Comparison of ENCODE assay signal across 9 cellular contexts in the genomic region with DNA sequence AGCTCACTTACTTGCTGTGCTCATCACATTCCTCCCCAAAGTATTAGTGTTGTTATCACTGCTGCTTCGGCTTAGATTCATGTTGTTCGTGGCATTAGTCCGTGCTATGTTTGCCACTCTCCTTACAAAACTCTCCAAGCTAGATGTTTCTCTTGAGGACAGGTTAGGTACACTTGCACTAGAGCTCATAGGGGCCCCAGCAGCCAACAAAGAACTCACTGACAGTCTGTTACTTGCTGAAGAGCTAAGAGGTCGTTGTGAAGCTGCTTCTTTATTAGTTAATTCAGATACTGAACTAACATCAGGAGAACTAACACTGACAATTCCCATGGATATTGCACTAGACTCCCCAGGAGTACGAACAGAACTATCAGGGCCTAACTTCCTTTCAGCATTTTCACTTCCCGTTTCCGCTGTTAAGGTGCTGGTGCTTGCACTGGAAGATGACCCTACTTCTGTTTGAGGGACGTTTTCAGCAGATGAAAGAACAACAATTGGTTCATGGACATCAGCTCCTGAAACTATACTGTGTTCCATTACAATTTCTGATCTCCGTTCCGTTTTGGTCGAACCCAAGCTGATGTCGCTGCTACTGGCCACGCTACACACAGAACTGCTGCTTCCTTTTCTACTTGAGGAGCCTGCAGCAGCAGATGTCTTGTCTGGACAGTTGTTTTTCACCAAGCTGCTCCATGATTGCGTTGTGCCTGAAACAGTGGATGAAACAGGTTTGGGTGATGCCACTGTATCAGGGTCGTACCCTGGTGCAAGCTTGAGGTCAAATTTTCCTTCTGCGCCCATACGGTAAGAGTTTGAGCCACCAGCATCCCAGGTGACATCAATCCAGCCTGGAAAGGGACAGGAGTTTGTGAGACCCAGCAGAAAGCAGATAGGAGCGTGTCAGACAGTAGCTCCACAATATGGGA.
DNase-seq lines count a peak whose midpoint lies in the region; ATAC-seq and TF ChIP-seq lines count a peak whose summit lies in the region.
"Had no signal": no experiment of that assay in that cellular context is flagged by ENCODE, and none has a peak within 500 bp of the region (broad histone marks: within the 10 kb centered on the region; RNA-seq: fewer than 3 reads in every experiment).

No MANE protein-coding gene starts in this region.

- H3K4me2 ChIP-seq in hepatocyte, result no peak overlapping the region

- no peaks in the 10 kb centered on the region for H3K27me3 ChIP-seq in CD4-positive, CD25-positive, alpha-beta regulatory T cell (ENCODE audit: control insufficient read depth, insufficient read depth, low read length)
- no peaks in the 10 kb centered on the region for H3K27me3 ChIP-seq in hepatocyte

- peaks cover 34% of the 10 kb centered on the region for H3K36me3 Mint-ChIP-seq in CD4-positive, CD25-positive, alpha-beta regulatory T cell
- H3K36me3 Mint-ChIP-seq in activated CD4-positive, alpha-beta memory T cell treated with anti-CD3 and anti-CD28 coated beads for 36 hours, result peaks cover 37% of the 10 kb centered on the region

- intact Hi-C loops in activated CD4-positive, alpha-beta memory T cell treated with anti-CD3 and anti-CD28 coated beads for 36 hours (cut with micrococcal nuclease), result loop anchor here (5.0 to 10.0 kb wide), 3 partner anchors 63 to 226 kb away; a partner anchor contains a TSS

- H3K9me2 ChIP-seq in hepatocyte (replicated peaks; ENCODE audit: insufficient read depth), result no peaks in the 10 kb centered on the region

- ATAC-seq in CD4-positive, CD25-positive, alpha-beta regulatory T cell (ENCODE audit: low read depth in 2 of 2), result no peak
- ATAC-seq in GM18909 (IDR thresholded peaks at IDR 0.05; ENCODE audit: poor library complexity, unreplicated experiment), result peak; percentile 64
- no peak for ATAC-seq in HG03460 (IDR thresholded peaks at IDR 0.05; ENCODE audit: unreplicated experiment)

- no peak for DNase-seq in CD4-positive, CD25-positive, alpha-beta regulatory T cell
- DNase-seq in NAMALWA (ENCODE audit: low spot score) (peak; percentile 57), hepatocyte (ENCODE audit: low spot score) (no peak), 8988T (no peak)
- no peak for DNase-seq in stimulated activated CD4-positive, alpha-beta T cell treated with anti-CD3 and anti-CD28 coated beads, Interleukin-2, amount 100 ng/mL, for 48 hours
- DNase-seq in activated CD4-positive, alpha-beta memory T cell treated with anti-CD3 and anti-CD28 coated beads for 36 hours, result no peak
- DNase-seq: NCI-H146 had no signal

- H3K4me1 ChIP-seq in CD4-positive, CD25-positive, alpha-beta regulatory T cell (ENCODE audit: control insufficient read depth, insufficient read depth, low read length, poor library complexity, severe bottlenecking), result peaks cover 32% of the 10 kb centered on the region
- peaks cover 4% of the 10 kb centered on the region for H3K4me1 ChIP-seq in hepatocyte (ENCODE audit: insufficient read depth)

- peak overlapping the region; percentile 85 for H3K27ac ChIP-seq in CD4-positive, CD25-positive, alpha-beta regulatory T cell (ENCODE audit: insufficient read depth, low read length, poor library complexity, severe bottlenecking)
- peak overlapping the region; percentile 55 for H3K27ac ChIP-seq in hepatocyte

- no peak overlapping the region for H2AFZ ChIP-seq in hepatocyte

- peak overlapping the region in 3 of 4 donors; percentile 1 to 33 (median 8) for H3K4me3 Mint-ChIP-seq in CD4-positive, CD25-positive, alpha-beta regulatory T cell
- H3K4me3 Mint-ChIP-seq in activated CD4-positive, alpha-beta memory T cell treated with anti-CD3 and anti-CD28 coated beads for 36 hours, result no peak overlapping the region

- H4K20me1 ChIP-seq in hepatocyte (ENCODE audit: insufficient read depth, poor library complexity, severe bottlenecking), result no peaks in the 10 kb centered on the region

- H3K9me3 Mint-ChIP-seq in CD4-positive, CD25-positive, alpha-beta regulatory T cell, result no peaks in the 10 kb centered on the region
- no peaks in the 10 kb centered on the region for H3K9me3 Mint-ChIP-seq in activated CD4-positive, alpha-beta memory T cell treated with anti-CD3 and anti-CD28 coated beads for 36 hours

- POLR2A ChIA-PET in activated CD4-positive, alpha-beta memory T cell treated with anti-CD3 and anti-CD28 coated beads for 36 hours (lab: Charles Lee), result interaction anchor here (0.6 to 0.8 kb wide), 2 partner anchors 72 to 80 kb away, joined by 4 read pairs; no protein-coding TSS in a partner anchor

- peak overlapping the region; percentile 46 for H3K4me3 ChIP-seq in CD4-positive, CD25-positive, alpha-beta regulatory T cell (ENCODE audit: low read depth, low read length)
- no peak overlapping the region for H3K4me3 ChIP-seq in hepatocyte

- H3K9me3 ChIP-seq in CD4-positive, CD25-positive, alpha-beta regulatory T cell (ENCODE audit: control insufficient read depth in 2 of 2, low read length in 2 of 2), result no peaks in the 10 kb centered on the region
- H3K9me3 ChIP-seq in hepatocyte (ENCODE audit: low read depth), result no peaks in the 10 kb centered on the region

- H3K79me2 ChIP-seq in hepatocyte, result peaks cover 6% of the 10 kb centered on the region

- peaks cover 31 to 54% (median 45%) of the 10 kb centered on the region in 4 donors for H3K4me1 Mint-ChIP-seq in CD4-positive, CD25-positive, alpha-beta regulatory T cell
- H3K4me1 Mint-ChIP-seq in activated CD4-positive, alpha-beta memory T cell treated with anti-CD3 and anti-CD28 coated beads for 36 hours (ENCODE audit: low read depth), result peaks cover 29% of the 10 kb centered on the region

- H3K27ac Mint-ChIP-seq in CD4-positive, CD25-positive, alpha-beta regulatory T cell, result peak overlapping the region; percentile 18 to 92 (median 68)
- H3K27ac Mint-ChIP-seq in activated CD4-positive, alpha-beta memory T cell treated with anti-CD3 and anti-CD28 coated beads for 36 hours, result no peak overlapping the region

- no peaks in the 10 kb centered on the region for H3K27me3 Mint-ChIP-seq in CD4-positive, CD25-positive, alpha-beta regulatory T cell
- no peaks in the 10 kb centered on the region for H3K27me3 Mint-ChIP-seq in activated CD4-positive, alpha-beta memory T cell treated with anti-CD3 and anti-CD28 coated beads for 36 hours

- WGBS in hepatocyte (ENCODE audit: low lambda C conversion rate, missing lambda C conversion rate), result 92% methylated on average over 18 of the region's 18 CpGs

- no peak for TF ChIP-seq CTCF in hepatocyte (IDR thresholded peaks at IDR 0.05; ENCODE audit: poor library complexity)

- peaks cover 69% of the 10 kb centered on the region for H3K36me3 ChIP-seq in CD4-positive, CD25-positive, alpha-beta regulatory T cell (ENCODE audit: control insufficient read depth, insufficient read depth, low read length)
- no peaks in the 10 kb centered on the region for H3K36me3 ChIP-seq in hepatocyte (replicated peaks; ENCODE audit: insufficient read depth, low read depth)

- CTCF ChIA-PET in activated CD4-positive, alpha-beta memory T cell treated with anti-CD3 and anti-CD28 coated beads for 36 hours (lab: Charles Lee), result interaction anchor here (0.6 to 1.5 kb wide), 2 partner anchors 79 to 322 kb away, joined by 3 to 6 read pairs; a partner anchor contains a TSS
